ENCODE assay signal across 21 cellular contexts in genomic region chr18:48961547-48961946, GRCh38. TPM values are rescaled to one million over a fixed set of nuclear protein-coding genes. Genes with fewer than 3 reads are reported as not detected.
DNase-seq lines count a peak whose midpoint lies in the region; ATAC-seq, FAIRE-seq and TF ChIP-seq lines count a peak whose summit lies in the region.
"Had no signal": no experiment of that assay in that cellular context is flagged by ENCODE, and none has a peak within 500 bp of the region (broad histone marks: within the 10 kb centered on the region; RNA-seq: fewer than 3 reads in every experiment).

No MANE protein-coding gene starts in this region.

- H3K79me2 ChIP-seq in HCT116 (ENCODE audit: insufficient read depth, low read length), result no peaks in the 10 kb centered on the region

- CTCF ChIA-PET in HCT116 (lab: Charles Lee), result no interaction called here

- POLR2A ChIA-PET in HCT116 (lab: Charles Lee), result interaction anchor here (0.9 kb wide), 1 partner anchor 9 kb away, joined by 4 read pairs; no protein-coding TSS in a partner anchor

- no peak for FAIRE-seq in small intestine (lab: Jason Lieb, UNC)
- FAIRE-seq: colon, endometrium had no signal

- H3K27me3 ChIP-seq in HCT116 (ENCODE audit: insufficient read depth, low read length) (peaks cover 3% of the 10 kb centered on the region; the same call in 1 of the 2 replicates), RWPE2 (ENCODE audit: insufficient read depth, poor library complexity, severe bottlenecking) (no peaks in the 10 kb centered on the region), small intestine (ENCODE audit: control insufficient read depth in 2 of 2, insufficient read depth in 2 of 2, low read length in 2 of 2) (no peaks in the 10 kb centered on the region)

- 19 to 64% (median 35%) methylated on average over 12 of the region's 12 CpGs for WGBS in small intestine, 3 donors

- no peak overlapping the region for H2AFZ ChIP-seq in HCT116 (ENCODE audit: low read depth, low read length, poor library complexity, severe bottlenecking)

- no peak for ATAC-seq in HCT116
- ATAC-seq in RWPE2 (ENCODE audit: low read depth), result no peak
- no peak for ATAC-seq in HG03196 (IDR thresholded peaks at IDR 0.05; ENCODE audit: unreplicated experiment)
- ATAC-seq: CD8-positive, alpha-beta T cell; psoas muscle; T-helper 17 cell had no signal

- H3K4me1 ChIP-seq in HCT116 (ENCODE audit: control insufficient read depth in 1 of 2, insufficient read depth in 2 of 2, low read length in 2 of 2), result peaks cover 12 to 23% of the 10 kb centered on the region in 2 experiments
- H3K4me1 ChIP-seq in RWPE2 (ENCODE audit: insufficient read depth, poor library complexity, severe bottlenecking), result peaks cover 13% of the 10 kb centered on the region
- peaks cover 0 to 2% of the 10 kb centered on the region in 2 donors for H3K4me1 ChIP-seq in small intestine (ENCODE audit: control insufficient read depth in 2 of 2, insufficient read depth in 1 of 2, low read depth in 1 of 2, low read length in 1 of 2)

- no peak for TF ChIP-seq RAD21 in HCT116 (IDR thresholded peaks at IDR 0.05; ENCODE audit: low read depth)

- no peaks in the 10 kb centered on the region for H3K9me3 ChIP-seq in HCT116 (ENCODE audit: control insufficient read depth in 1 of 2, insufficient read depth in 1 of 2, low read depth in 1 of 2, low read length in 2 of 2)
- H3K9me3 ChIP-seq in RWPE2 (ENCODE audit: severe bottlenecking), result no peaks in the 10 kb centered on the region
- H3K9me3 ChIP-seq in small intestine (ENCODE audit: control insufficient read depth, low read depth), result no peaks in the 10 kb centered on the region
- H3K9me3 ChIP-seq: psoas muscle had no signal

- H3K9me2 ChIP-seq in HCT116 (ENCODE audit: insufficient read depth), result no peaks in the 10 kb centered on the region

- intact Hi-C loops in HCT116 (cut with micrococcal nuclease), result no loop called here

- peak overlapping the region; percentile 41; the same call in 1 of the 2 replicates for H3K4me2 ChIP-seq in HCT116 (ENCODE audit: low read length)

- RAD21 ChIA-PET in HCT116 (lab: Charles Lee; ENCODE audit: low non-redundant PET in 1 of 2, low total read pairs in 2 of 2, uncharacterized antibody in 2 of 2, unreplicated experiment in 2 of 2), result interaction anchor here (0.7 kb wide), 2 partner anchors 37 to 537 kb away, joined by 3 read pairs; no protein-coding TSS in a partner anchor

- DNase-seq in HCT116 (ENCODE audit: low read depth, low spot score) (no peak), RWPE2 (ENCODE audit: low spot score) (no peak), fibroblast of villous mesenchyme (ENCODE audit: low read depth) (peak; percentile 67), small intestine (peak; percentile 77), globus pallidus (ENCODE audit: low spot score) (no peak), GOT3 (lab: John Stamatoyannopoulos, UW) (no peak)
- DNase-seq: activated CD4-positive, alpha-beta T cell treated with anti-CD3 and anti-CD28 coated beads, Interleukin-2, amount 50 U/mL, for 48 hours; activated naive CD4-positive, alpha-beta T cell treated with Interleukin-2 at 50 U/mL for 16 hours; activated T-cell treated with anti-CD3 and anti-CD28 coated beads, Interleukin-2, amount 50 U/mL, for 24 hours; CD8-positive, alpha-beta T cell; DMS53; hippocampal formation; NCI-H1417 treated with DMSO at 0.1 percent for 48 hours; NCI-H2171 treated with DMSO at 0.1 percent for 48 hours; psoas muscle; stimulated activated CD8-positive, alpha-beta memory T cell treated with anti-CD3 and anti-CD28 coated beads, Interleukin-4, amount 100 ng/mL, for 48 hours; T-helper 17 cell; WERI-Rb-1 had no signal

- no peak overlapping the region for H3K9ac ChIP-seq in HCT116 (ENCODE audit: low read length)

- H4K20me1 ChIP-seq in HCT116 (ENCODE audit: insufficient read depth), result no peaks in the 10 kb centered on the region

- BruUV-seq in HCT116 (replicated peaks; lab: Mats Ljungman, UMichigan), result no TSS peak

- no peak for TF ChIP-seq POLR2A in HCT116 (IDR thresholded peaks at IDR 0.05; ENCODE audit: borderline replicate concordance, extremely low read depth, insufficient read depth, insufficient read length)

- H3K27ac ChIP-seq in HCT116 (ENCODE audit: low read depth, low read length) (no peak overlapping the region), RWPE2 (ENCODE audit: poor library complexity, severe bottlenecking) (peak overlapping the region; percentile 30), small intestine (ENCODE audit: low read depth in 1 of 2, low read length in 1 of 2) (peak overlapping the region; percentile 46 to 54)
- H3K27ac ChIP-seq: psoas muscle, WERI-Rb-1 had no signal

- TF ChIP-seq CTCF in HCT116 (IDR thresholded peaks at IDR 0.05 in 2 of 3, conservative IDR thresholded peaks at IDR 0.05 in 1 of 3; ENCODE audit: borderline replicate concordance in 1 of 3, insufficient read depth in 1 of 3, low read depth in 2 of 3, low read length in 2 of 3) (no peak), RWPE2 (IDR thresholded peaks at IDR 0.05; ENCODE audit: poor library complexity, severe bottlenecking) (no peak), fibroblast of villous mesenchyme (IDR thresholded peaks at IDR 0.05; ENCODE audit: insufficient read depth, low read depth, low read length) (no peak)

- H3K4me3 ChIP-seq in HCT116 (replicated peaks in 1 of 2; ENCODE audit: low read depth in 1 of 2, low read length in 2 of 2) (no peak overlapping the region), RWPE2 (ENCODE audit: severe bottlenecking) (no peak overlapping the region), fibroblast of villous mesenchyme (ENCODE audit: low read depth, low read length) (no peak overlapping the region), small intestine (ENCODE audit: low read depth in 1 of 2, low read length in 2 of 2) (no peak overlapping the region)
- H3K4me3 ChIP-seq: psoas muscle had no signal

- H3K36me3 ChIP-seq in HCT116 (ENCODE audit: control insufficient read depth in 1 of 2, insufficient read depth in 2 of 2, low read length in 2 of 2) (no peaks in the 10 kb centered on the region), RWPE2 (ENCODE audit: low read depth) (no peaks in the 10 kb centered on the region), small intestine (ENCODE audit: control insufficient read depth in 2 of 2, insufficient read depth in 2 of 2, low read length in 2 of 2) (no peaks in the 10 kb centered on the region)
- H3K36me3 ChIP-seq: WERI-Rb-1 had no signal

TF ChIP-seq in HCT116, 20 proteins besides CTCF, POLR2A, EP300 and RAD21:
- TF ChIP-seq POLR2AphosphoS5 (IDR thresholded peaks at IDR 0.05; ENCODE audit: low read depth, low read length) (no peak), SIN3A (IDR thresholded peaks at IDR 0.05; ENCODE audit: low read depth) (no peak), CBX3 (IDR thresholded peaks at IDR 0.05; ENCODE audit: low read depth) (no peak), EZH2phosphoT487 (IDR thresholded peaks at IDR 0.05; ENCODE audit: borderline replicate concordance) (no peak), JUND (IDR thresholded peaks at IDR 0.05) (no peak), TCF7L2 (IDR thresholded peaks at IDR 0.05; ENCODE audit: borderline replicate concordance, extremely low read depth, insufficient read depth, insufficient read length) (no peak), YY1 (IDR thresholded peaks at IDR 0.05; ENCODE audit: extremely low read depth, insufficient replicate concordance, low read depth, low read length) (no peak), REST (IDR thresholded peaks at IDR 0.05; ENCODE audit: low read depth) (no peak)
- TF ChIP-seq, protein P1, sequence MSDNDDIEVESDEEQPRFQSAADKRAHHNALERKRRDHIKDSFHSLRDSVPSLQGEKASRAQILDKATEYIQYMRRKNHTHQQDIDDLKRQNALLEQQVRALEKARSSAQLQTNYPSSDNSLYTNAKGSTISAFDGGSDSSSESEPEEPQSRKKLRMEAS (IDR thresholded peaks at IDR 0.05), result no peak
TF ChIP-seq in HCT116: peak in this region for 0.

RNA-seq across cellular contexts. Expression of gene SMAD7, which starts 10.8 kb away (rescaled TPM):
- 7.2 TPM for total RNA-seq in HCT116 (2021; ENCODE audit: unreplicated experiment)
- 3.6 and 4.2 TPM in 2 replicates for polyA plus RNA-seq in HCT116 (2012)
- 28.9 and 32.9 TPM in 2 replicates for total RNA-seq in fibroblast of villous mesenchyme
- 10 to 100 TPM; 17.2 to 24.0 (median 18.3) TPM for polyA plus RNA-seq in small intestine

Comparison
In these comparisons a context has a peak if more than half of its experiments do, and no peak if none do; other contexts are left out.
1. DNase-seq: peak in fibroblast of villous mesenchyme (single experiment) and small intestine (single experiment); none in HCT116 (single experiment), RWPE2 (single experiment), globus pallidus (single experiment) and GOT3 (single experiment).